8 cellular contexts compared by ENCODE assay signal in the genomic region with DNA sequence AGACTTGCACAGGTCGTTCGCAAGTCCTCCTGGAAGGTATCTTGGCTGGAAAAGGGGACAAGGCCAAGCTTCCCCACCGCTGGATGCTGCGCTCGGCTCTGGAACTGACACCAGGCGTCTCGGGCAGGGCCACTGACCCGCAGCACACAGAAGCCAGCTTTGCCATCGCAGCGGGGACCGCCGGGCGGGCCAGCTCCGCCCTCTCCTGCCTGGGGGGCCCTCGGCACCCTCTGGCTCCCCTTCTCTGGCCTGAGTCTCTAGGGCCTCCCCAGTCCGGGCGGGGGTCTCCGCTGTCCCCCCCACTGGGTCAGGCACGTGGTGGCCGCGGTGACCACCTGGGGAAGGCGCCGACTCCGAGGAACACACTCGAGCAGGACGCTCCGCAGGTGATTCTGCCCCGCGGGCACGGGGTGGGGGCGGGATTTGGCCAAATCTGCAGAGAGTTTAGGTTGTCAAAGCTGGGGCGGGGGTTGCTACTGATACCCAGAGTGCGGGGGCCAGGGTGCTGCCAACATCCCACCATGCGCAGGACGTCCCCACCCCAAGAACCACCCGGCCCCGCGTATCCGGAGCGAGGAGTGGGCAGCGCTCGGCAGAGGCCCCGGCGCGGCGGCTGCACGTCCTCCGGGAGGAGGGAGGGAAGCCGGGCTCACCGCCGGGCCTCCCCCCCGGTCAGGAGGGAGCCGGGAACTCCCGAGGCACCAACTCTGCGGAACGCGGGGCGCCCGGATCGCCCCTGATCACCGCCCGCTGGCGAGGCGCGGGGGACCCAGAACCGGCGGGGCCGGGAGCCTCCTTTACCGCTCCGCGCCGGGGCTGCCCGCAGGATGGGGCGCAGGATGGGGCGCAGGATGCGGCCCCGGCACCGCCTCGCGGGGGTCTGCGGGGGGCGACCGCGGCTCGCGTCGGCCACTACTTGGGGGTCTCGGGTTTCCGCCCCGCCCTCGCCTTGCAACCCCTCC. TPM values are rescaled to one million over a fixed set of nuclear protein-coding genes. Genes with fewer than 3 reads are reported as not detected.
DNase-seq lines count a peak whose midpoint lies in the region; ATAC-seq and TF ChIP-seq lines count a peak whose summit lies in the region.

No MANE protein-coding gene starts in this region.

- H2BK12ac ChIP-seq in neuronal stem cell (ENCODE audit: low read length), result peak overlapping the region; percentile 10

- H3K79me1 ChIP-seq in neuronal stem cell (ENCODE audit: low read depth, low read length), result peaks cover 16% of the 10 kb centered on the region

- H3K14ac ChIP-seq in neuronal stem cell (ENCODE audit: low read length), result no peak overlapping the region

- H3K9me3 ChIP-seq in GM23248 (ENCODE audit: low read depth), result no peaks in the 10 kb centered on the region
- H3K9me3 ChIP-seq in SJSA1 (replicated peaks), result no peaks in the 10 kb centered on the region
- H3K9me3 ChIP-seq in esophagus (ENCODE audit: control insufficient read depth in 2 of 2, insufficient read depth in 1 of 2, low read depth in 1 of 2, low read length in 1 of 2), result no peaks in the 10 kb centered on the region
- H3K9me3 ChIP-seq in neuronal stem cell (replicated peaks in 1 of 2; ENCODE audit: control insufficient read depth in 2 of 2, insufficient read depth in 1 of 2, low read depth in 1 of 2, low read length in 2 of 2), result peaks cover 0 to 3% of the 10 kb centered on the region in 2 donors

- 15 to 40% methylated on average over 21 to 68 of the region's 91 CpGs for WGBS in GM23248 (ENCODE audit: low coverage in 1 of 2, low lambda C conversion rate in 2 of 2, missing lambda C conversion rate in 2 of 2), 2 experiments
- WGBS in esophagus, 2 donors, result 4 to 8% methylated on average over 66 to 91 of the region's 91 CpGs
- no CpG with 5 or more reads among the region's 91 CpGs for WGBS in neuronal stem cell (ENCODE audit: extremely low coverage in 2 of 2, insufficient read length in 2 of 2, insufficient replicate concordance in 1 of 2), 2 donors

- in situ Hi-C loops in GM23248 (cut with MboI), result no loop called here
- in situ Hi-C loops in GM13976 (cut with MboI; ENCODE audit: low sequenced_read_pairs, unreplicated experiment), result no loop called here

- H3K4me3 ChIP-seq in GM23248 (peak overlapping the region; percentile 67), SJSA1 (peak overlapping the region; percentile 90), esophagus (ENCODE audit: low read depth in 1 of 2, low read length in 2 of 2) (peak overlapping the region; percentile 66 to 88), neuronal stem cell (ENCODE audit: low read length in 2 of 2) (peak overlapping the region; percentile 58 to 85)

- H2BK5ac ChIP-seq in neuronal stem cell (ENCODE audit: low read length), result no peak overlapping the region

- H3K9me2 ChIP-seq in GM23248 (ENCODE audit: insufficient read depth), result no peaks in the 10 kb centered on the region

- no peak overlapping the region for H2BK120ac ChIP-seq in neuronal stem cell (ENCODE audit: low read depth, low read length)

- H3K18ac ChIP-seq in neuronal stem cell (ENCODE audit: low read length), result peak overlapping the region; percentile 93

- peaks cover 20% of the 10 kb centered on the region for H3F3A ChIP-seq in GM23248 (ENCODE audit: insufficient read depth)

- H2AFZ ChIP-seq in GM23248 (peak overlapping the region; percentile 20; the same call in 1 of the 2 replicates), neuronal stem cell (ENCODE audit: low read length) (peak overlapping the region; percentile 92)

- peak overlapping the region; percentile 85 for H2BK15ac ChIP-seq in neuronal stem cell (ENCODE audit: low read length)

- H3K4me2 ChIP-seq in GM23248 (ENCODE audit: unreplicated experiment) (peak overlapping the region; percentile 58), neuronal stem cell (ENCODE audit: insufficient read depth, low read length, poor library complexity, severe bottlenecking) (peak overlapping the region; percentile 96)

- peak overlapping the region; percentile 81 for H2AK5ac ChIP-seq in neuronal stem cell (ENCODE audit: low read depth, low read length)

- peak overlapping the region; percentile 10 for H3K23ac ChIP-seq in neuronal stem cell (ENCODE audit: low read depth, low read length, poor library complexity)

- peak overlapping the region; percentile 6; the same call in 1 of the 2 replicates for H3K27ac ChIP-seq in GM23248
- no peak overlapping the region for H3K27ac ChIP-seq in SJSA1
- H3K27ac ChIP-seq in esophagus (ENCODE audit: low read depth in 2 of 2, low read length in 1 of 2), result peak overlapping the region; percentile 74 to 76
- H3K27ac ChIP-seq in neuronal stem cell (replicated peaks; ENCODE audit: low read length), result no peak overlapping the region

- H3K27me3 ChIP-seq in GM23248 (replicated peaks; ENCODE audit: insufficient read depth), result no peaks in the 10 kb centered on the region
- H3K27me3 ChIP-seq in SJSA1 (replicated peaks), result 0 out of 2 replicates have a peak, but pooled peaks cover 2% of the 10 kb centered on the region
- H3K27me3 ChIP-seq in esophagus (ENCODE audit: control insufficient read depth in 1 of 2, insufficient read depth in 2 of 2, low read length in 2 of 2), result no peaks in the 10 kb centered on the region
- H3K27me3 ChIP-seq in neuronal stem cell (ENCODE audit: control insufficient read depth in 3 of 3, insufficient read depth in 3 of 3, low read depth in 1 of 3, low read length in 3 of 3), result peaks cover 13 to 45% (median 41%) of the 10 kb centered on the region in 3 experiments

- DNase-seq in GM23248, result peak; percentile 63
- DNase-seq in SJSA1 (ENCODE audit: low read depth in 1 of 2, low spot score in 2 of 2), result peak in 1 of 2 experiments; percentile 30
- peak; percentile 42 for DNase-seq in neuronal stem cell (ENCODE audit: low spot score)
- DNase-seq in NCI-H510A treated with DMSO at 0.1 percent for 48 hours (lab: John Stamatoyannopoulos, UW), result no peak
- no peak for DNase-seq in GM13976 (ENCODE audit: low spot score)
- DNase-seq in T1000 (lab: John Stamatoyannopoulos, UW), result no peak

- TF ChIP-seq CTCF in GM13976 (IDR thresholded peaks at IDR 0.05; ENCODE audit: borderline replicate concordance, control extremely low read depth, extremely low read depth, insufficient read depth, missing control alignments), result no peak

- H4K8ac ChIP-seq in neuronal stem cell (ENCODE audit: low read depth, low read length), result no peak overlapping the region

- H3K4me1 ChIP-seq in GM23248 (ENCODE audit: insufficient read depth) (peaks cover 13% of the 10 kb centered on the region), SJSA1 (replicated peaks) (peaks cover 41% of the 10 kb centered on the region), esophagus (ENCODE audit: control insufficient read depth in 2 of 2, insufficient read depth in 2 of 2, low read length in 1 of 2) (peaks cover 0 to 23% of the 10 kb centered on the region in 2 donors), neuronal stem cell (ENCODE audit: control insufficient read depth in 2 of 2, insufficient read depth in 1 of 2, low read depth in 1 of 2, low read length in 2 of 2) (peaks cover 8 to 15% of the 10 kb centered on the region in 2 donors)

- peaks cover 25% of the 10 kb centered on the region for H3K79me2 ChIP-seq in GM23248 (ENCODE audit: insufficient read depth)

- no peak overlapping the region for H3K4ac ChIP-seq in neuronal stem cell (ENCODE audit: low read length)

- H3K36me3 ChIP-seq in GM23248 (ENCODE audit: low read depth), result peaks cover 6% of the 10 kb centered on the region
- H3K36me3 ChIP-seq in SJSA1, result peaks cover 27% of the 10 kb centered on the region
- peaks cover 0 to 8% of the 10 kb centered on the region in 2 donors for H3K36me3 ChIP-seq in esophagus (ENCODE audit: control insufficient read depth in 2 of 2, insufficient read depth in 2 of 2, low read length in 1 of 2)
- H3K36me3 ChIP-seq in neuronal stem cell (replicated peaks in 1 of 2; ENCODE audit: control insufficient read depth in 2 of 2, insufficient read depth in 2 of 2, low read length in 2 of 2), result no peaks in the 10 kb centered on the region

- no peak overlapping the region for H4K91ac ChIP-seq in neuronal stem cell (ENCODE audit: low read depth, low read length, poor library complexity)

- H4K20me1 ChIP-seq in GM23248 (ENCODE audit: insufficient read depth), result no peaks in the 10 kb centered on the region

- no peak for ATAC-seq in GM21529 (IDR thresholded peaks at IDR 0.05; ENCODE audit: unreplicated experiment)

- H3K9ac ChIP-seq in GM23248 (peak overlapping the region; percentile 84), neuronal stem cell (ENCODE audit: low read depth, low read length, poor library complexity) (peak overlapping the region; percentile 60)

RNA-seq across cellular contexts. Expression of gene METRNL, which starts 0.8 kb away (rescaled TPM):
- total RNA-seq in GM23248 (2014; rRNA removed; shearing (Covaris generic)), result 305 and 319 TPM in 2 replicates
- polyA plus RNA-seq in GM23248 (2016; fragmentation: Nextera tagmentation; extraction: Ambion mirVana) (26.5 and 28.4 TPM in 2 replicates), esophagus (100 to 1,000 TPM; 143 to 169 TPM)
- total RNA-seq in SJSA1 (2014; rRNA removed; shearing (Covaris generic)), result 128 and 197 TPM in 2 replicates
- polyA plus RNA-seq in neuronal stem cell (2013, experiment 1 of 2), result 12.8 TPM
- 14.7 TPM for polyA plus RNA-seq in neuronal stem cell (2013, experiment 2 of 2)

Comparison
In these comparisons a context has a peak if more than half of its experiments do, and no peak if none do; other contexts are left out.
1. DNase-seq: peak in GM23248 (single experiment) and neuronal stem cell (single experiment); none in NCI-H510A treated with DMSO at 0.1 percent for 48 hours (single experiment), GM13976 (single experiment) and T1000 (single experiment).
2. H3K27ac ChIP-seq: peak in GM23248 (single experiment) and esophagus (2 of 2); none in SJSA1 (single experiment) and neuronal stem cell (single experiment).
3. Peak in every context shown above with its lines, with median percentiles within 50 percentile points of each other: H3K4me3 ChIP-seq.